ENCODE assay signal across 20 cellular contexts in the genomic region with DNA sequence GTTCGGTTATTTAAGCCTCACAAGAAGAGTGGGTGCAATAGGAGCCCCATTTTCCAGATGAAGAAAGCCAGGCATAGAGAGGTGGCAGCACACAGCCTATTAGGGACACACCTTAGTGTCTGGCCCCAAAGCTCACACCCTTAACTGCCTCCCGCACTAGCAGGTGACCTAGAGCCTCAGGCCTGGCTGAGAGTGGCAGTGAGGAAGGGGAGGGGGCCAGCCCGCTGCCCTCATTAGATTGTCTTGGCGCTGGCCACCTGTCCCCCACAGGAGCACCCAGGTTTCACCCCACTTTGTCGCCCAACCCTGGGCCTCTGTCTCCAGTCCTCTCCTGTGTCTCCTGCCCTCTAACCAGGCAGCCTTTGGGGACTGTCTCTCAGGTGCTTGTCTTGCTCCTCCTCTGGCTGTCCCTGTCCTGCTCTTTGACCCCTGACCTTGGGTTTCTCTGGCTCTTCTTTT. TPM values are rescaled to one million over a fixed set of nuclear protein-coding genes. Genes with fewer than 3 reads are reported as not detected.
DNase-seq lines count a peak whose midpoint lies in the region; ATAC-seq and TF ChIP-seq lines count a peak whose summit lies in the region.
"Had no signal": no experiment of that assay in that cellular context is flagged by ENCODE, and none has a peak within 500 bp of the region (broad histone marks: within the 10 kb centered on the region; RNA-seq: fewer than 3 reads in every experiment).

No MANE protein-coding gene starts in this region.

- no peak overlapping the region for H3K23ac ChIP-seq in mesenchymal stem cell (ENCODE audit: low read length in 2 of 2)

- TF ChIP-seq POLR2A in heart left ventricle (IDR thresholded peaks at IDR 0.05) = no peak

- TF ChIP-seq CTCF in heart left ventricle (IDR thresholded peaks at IDR 0.05) = no peak

- intact Hi-C loops in heart left ventricle (cut with DNase I) = no loop called here
- intact Hi-C loops in left cardiac atrium (cut with DNase I) = no loop called here

- H3K14ac ChIP-seq in mesenchymal stem cell (ENCODE audit: low read length in 2 of 2) = peak overlapping the region in 1 of 2 experiments; percentile 55

- no peak overlapping the region for H4K8ac ChIP-seq in mesenchymal stem cell (ENCODE audit: low read length)

- peaks cover 7 to 49% (median 32%) of the 10 kb centered on the region in 12 donors for H3K4me1 ChIP-seq in heart left ventricle
- H3K4me1 ChIP-seq in mesenchymal stem cell (ENCODE audit: control insufficient read depth, insufficient read depth, low read depth, low read length) = peaks cover 28% of the 10 kb centered on the region
- H3K4me1 ChIP-seq in stomach smooth muscle (ENCODE audit: control insufficient read depth, insufficient read depth, low read length) = peaks cover 25% of the 10 kb centered on the region

- no peak overlapping the region for H2AFZ ChIP-seq in mesenchymal stem cell (ENCODE audit: low read depth, low read length)

- no peak overlapping the region for H2AK5ac ChIP-seq in mesenchymal stem cell (ENCODE audit: low read length, severe bottlenecking)

- no peak overlapping the region for H2BK5ac ChIP-seq in mesenchymal stem cell (ENCODE audit: low read depth, low read length, poor library complexity, severe bottlenecking)

- no peaks in the 10 kb centered on the region for H3K36me3 Mint-ChIP-seq in activated CD8-positive, alpha-beta T cell treated with anti-CD3 and anti-CD28 coated beads, Interleukin-2, amount 10 ng/mL, durations not matched to agents 7 days and 5 days (ENCODE audit: low read depth)
- H3K36me3 Mint-ChIP-seq: CD4-positive, CD25-positive, alpha-beta regulatory T cell had no signal

- H3K36me3 ChIP-seq in heart left ventricle (no peaks in the 10 kb centered on the region), mesenchymal stem cell (ENCODE audit: control insufficient read depth in 1 of 2, insufficient read depth in 2 of 2, low read depth in 1 of 2, low read length in 2 of 2) (no peaks in the 10 kb centered on the region), stomach smooth muscle (ENCODE audit: control insufficient read depth in 2 of 2, insufficient read depth in 2 of 2, low read length in 2 of 2) (no peaks in the 10 kb centered on the region)
- H3K36me3 ChIP-seq: cardiac muscle cell had no signal

- no peak for DNase-seq in heart left ventricle
- no peak for DNase-seq in left cardiac atrium
- DNase-seq in activated CD8-positive, alpha-beta T cell treated with anti-CD3 and anti-CD28 coated beads, Interleukin-2, amount 10 ng/mL, durations not matched to agents 7 days and 5 days = no peak
- DNase-seq in mesenchymal stem cell = no peak
- DNase-seq in NOMO-1 treated with dmso at 0.1 percent for 144 hours (lab: John Stamatoyannopoulos, UW; ENCODE audit: unreplicated experiment) = no peak
- DNase-seq in AG08396 (ENCODE audit: low spot score) = no peak
- DNase-seq: ACHN; activated CD4-positive, CD25-positive, alpha-beta regulatory T cell; DMS79 treated with DMSO at 0.1 percent for 48 hours; NCI-H187 treated with DMSO at 0.1 percent for 48 hours; NCI-H2227 treated with DMSO at 0.1 percent for 48 hours; small intestine had no signal

- H3K18ac ChIP-seq in mesenchymal stem cell (ENCODE audit: low read depth in 1 of 2, low read length in 2 of 2) = no peak overlapping the region

- ATAC-seq in heart left ventricle = no peak
- ATAC-seq in left cardiac atrium = no peak
- ATAC-seq in activated CD8-positive, alpha-beta T cell treated with anti-CD3 and anti-CD28 coated beads, Interleukin-2, amount 10 ng/mL, durations not matched to agents 7 days and 5 days = no peak
- no peak for ATAC-seq in GM19452 (IDR thresholded peaks at IDR 0.05; ENCODE audit: unreplicated experiment)
- ATAC-seq: HCT116, SK-N-SH treated with all-trans-retinoic acid at 6 μM for 48 hours had no signal

- H3K4me3 Mint-ChIP-seq in activated CD8-positive, alpha-beta T cell treated with anti-CD3 and anti-CD28 coated beads, Interleukin-2, amount 10 ng/mL, durations not matched to agents 7 days and 5 days = no peak overlapping the region
- H3K4me3 Mint-ChIP-seq: activated T-cell treated with anti-CD3 and anti-CD28 coated beads, Interleukin-2, amount 50 U/mL, for 72 hours; CD4-positive, CD25-positive, alpha-beta regulatory T cell; IgD-negative memory B cell had no signal

- no peak overlapping the region for H3K4me2 ChIP-seq in mesenchymal stem cell (ENCODE audit: low read length, poor library complexity, severe bottlenecking)

- CTCF ChIA-PET in activated CD8-positive, alpha-beta T cell treated with anti-CD3 and anti-CD28 coated beads, Interleukin-2, amount 10 ng/mL, durations not matched to agents 7 days and 5 days (lab: Charles Lee) = interaction anchor here (1.4 kb wide), 1 partner anchor 115 kb away, joined by 3 read pairs; no protein-coding TSS in a partner anchor

- H3K9me3 ChIP-seq in heart left ventricle (no peaks in the 10 kb centered on the region), mesenchymal stem cell (ENCODE audit: control insufficient read depth, low read length) (no peaks in the 10 kb centered on the region), stomach smooth muscle (ENCODE audit: control insufficient read depth in 2 of 2, low read length in 2 of 2) (no peaks in the 10 kb centered on the region)

- H2BK15ac ChIP-seq in mesenchymal stem cell (ENCODE audit: low read depth, poor library complexity, severe bottlenecking) = no peak overlapping the region

- no peak overlapping the region for H3K9ac ChIP-seq in mesenchymal stem cell (ENCODE audit: low read length)
- no peak overlapping the region for H3K9ac ChIP-seq in stomach smooth muscle (ENCODE audit: low read length in 2 of 2)

- peak overlapping the region in 1 of 2 experiments; percentile 22 for H2BK12ac ChIP-seq in mesenchymal stem cell (ENCODE audit: low read length in 2 of 2)

- POLR2A ChIA-PET in activated CD8-positive, alpha-beta T cell treated with anti-CD3 and anti-CD28 coated beads, Interleukin-2, amount 10 ng/mL, durations not matched to agents 7 days and 5 days (lab: Charles Lee) = interaction anchor here (1.0 kb wide), 1 partner anchor 9 kb away, joined by 4 read pairs; no protein-coding TSS in a partner anchor

- peak overlapping the region; percentile 22 for H3K27ac Mint-ChIP-seq in activated CD8-positive, alpha-beta T cell treated with anti-CD3 and anti-CD28 coated beads, Interleukin-2, amount 10 ng/mL, durations not matched to agents 7 days and 5 days
- H3K27ac Mint-ChIP-seq: activated T-cell treated with anti-CD3 and anti-CD28 coated beads, Interleukin-2, amount 50 U/mL, for 72 hours had no signal

- no peaks in the 10 kb centered on the region for H3K27me3 ChIP-seq in heart left ventricle
- H3K27me3 ChIP-seq in mesenchymal stem cell (ENCODE audit: control insufficient read depth in 1 of 2, insufficient read depth in 1 of 2, low read length in 2 of 2) = no peaks in the 10 kb centered on the region
- H3K27me3 ChIP-seq in stomach smooth muscle (ENCODE audit: control insufficient read depth in 1 of 2, insufficient read depth in 2 of 2, low read length in 2 of 2) = no peaks in the 10 kb centered on the region
- H3K27me3 ChIP-seq: cardiac muscle cell had no signal

- H3K4me3 ChIP-seq in heart left ventricle (no peak overlapping the region), mesenchymal stem cell (ENCODE audit: insufficient read depth in 1 of 2, low read depth in 1 of 2, low read length in 2 of 2) (no peak overlapping the region), stomach smooth muscle (ENCODE audit: low read length in 2 of 2) (no peak overlapping the region)
- H3K4me3 ChIP-seq: cardiac muscle cell had no signal

- H3K79me1 ChIP-seq in mesenchymal stem cell (replicated peaks; ENCODE audit: low read length, poor library complexity, severe bottlenecking) = no peaks in the 10 kb centered on the region

- no peaks in the 10 kb centered on the region for H3K27me3 Mint-ChIP-seq in activated CD8-positive, alpha-beta T cell treated with anti-CD3 and anti-CD28 coated beads, Interleukin-2, amount 10 ng/mL, durations not matched to agents 7 days and 5 days (ENCODE audit: low read depth)

- no peak overlapping the region for H3K4ac ChIP-seq in mesenchymal stem cell (ENCODE audit: low read depth in 1 of 2, low read length in 2 of 2)

- H4K91ac ChIP-seq in mesenchymal stem cell (ENCODE audit: low read length) = no peak overlapping the region

- H3K9me3 Mint-ChIP-seq in activated CD8-positive, alpha-beta T cell treated with anti-CD3 and anti-CD28 coated beads, Interleukin-2, amount 10 ng/mL, durations not matched to agents 7 days and 5 days (ENCODE audit: insufficient read depth) = no peaks in the 10 kb centered on the region
- H3K9me3 Mint-ChIP-seq: activated T-cell treated with anti-CD3 and anti-CD28 coated beads, Interleukin-2, amount 50 U/mL, for 72 hours; CD4-positive, CD25-positive, alpha-beta regulatory T cell; IgD-negative memory B cell had no signal

- H3K27ac ChIP-seq in heart left ventricle = peak overlapping the region in 11 of 12 donors; percentile 3 to 77 (median 63)
- H3K27ac ChIP-seq in mesenchymal stem cell (ENCODE audit: low read length, poor library complexity, severe bottlenecking) = no peak overlapping the region
- peak overlapping the region; percentile 24 for H3K27ac ChIP-seq in stomach smooth muscle (ENCODE audit: low read length)
- H3K27ac ChIP-seq: cardiac muscle cell had no signal

- peak overlapping the region; percentile 19 for H2BK120ac ChIP-seq in mesenchymal stem cell (ENCODE audit: low read depth, low read length)

- WGBS in heart left ventricle, 4 donors = 87 to 93% (median 90%) methylated on average over 5 of the region's 5 CpGs
- WGBS in mesenchymal stem cell = 98% methylated on average over 4 of the region's 5 CpGs

- H3K4me1 Mint-ChIP-seq in activated CD8-positive, alpha-beta T cell treated with anti-CD3 and anti-CD28 coated beads, Interleukin-2, amount 10 ng/mL, durations not matched to agents 7 days and 5 days (ENCODE audit: low read depth) = peaks cover 18% of the 10 kb centered on the region

RNA-seq across cellular contexts. Expression of gene PGF, which starts 18.5 kb away (rescaled TPM):
- total RNA-seq in heart left ventricle (10 to 100 TPM in 2 of 9 donors, 1 to 10 TPM in 7; 4.1 to 30.4 (median 5.9) TPM), left cardiac atrium (1 to 10 TPM; 4.6 to 5.0 TPM)
- polyA plus RNA-seq in heart left ventricle = 1 to 10 TPM; 5.0 to 9.7 TPM
- total RNA-seq in activated CD8-positive, alpha-beta T cell treated with anti-CD3 and anti-CD28 coated beads, Interleukin-2, amount 10 ng/mL, durations not matched to agents 7 days and 5 days = under 1 TPM in 1 of 2 experiments, not detected in 1; 0.21 TPM
- polyA plus RNA-seq in mesenchymal stem cell (2013, experiment 1 of 2) = 6.4 TPM
- polyA plus RNA-seq in mesenchymal stem cell (2013, experiment 2 of 2) = 6.8 TPM
- total RNA-seq: CD4-positive, CD25-positive, alpha-beta regulatory T cell had no signal
- polyA plus RNA-seq: IgD-negative memory B cell had no signal

RNA-seq across cellular contexts. Expression of gene EIF2B2, which starts 28.8 kb away (rescaled TPM):
- 10 to 100 TPM; 26.2 to 40.9 (median 30.3) TPM for total RNA-seq in heart left ventricle
- polyA plus RNA-seq in heart left ventricle = 10 to 100 TPM; 16.0 to 68.8 TPM
- total RNA-seq in left cardiac atrium = 10 to 100 TPM; 27.8 to 30.3 TPM
- 10 to 100 TPM; 49.1 to 51.0 TPM for total RNA-seq in activated CD8-positive, alpha-beta T cell treated with anti-CD3 and anti-CD28 coated beads, Interleukin-2, amount 10 ng/mL, durations not matched to agents 7 days and 5 days
- polyA plus RNA-seq in mesenchymal stem cell (2013, experiment 1 of 2) = 35.8 TPM
- 30.3 TPM for polyA plus RNA-seq in mesenchymal stem cell (2013, experiment 2 of 2)

RNA-seq across cellular contexts. Expression of gene RPS6KL1, which starts 50.9 kb away (rescaled TPM):
- total RNA-seq in heart left ventricle (10 to 100 TPM in 8 of 9 donors, 1 to 10 TPM in 1; 8.3 to 26.8 (median 17.8) TPM), left cardiac atrium (10 to 100 TPM; 11.9 to 15.4 TPM)
- 10 to 100 TPM; 12.0 to 18.6 TPM for polyA plus RNA-seq in heart left ventricle
- total RNA-seq in activated CD8-positive, alpha-beta T cell treated with anti-CD3 and anti-CD28 coated beads, Interleukin-2, amount 10 ng/mL, durations not matched to agents 7 days and 5 days = 1 to 10 TPM; 4.3 to 5.2 TPM
- 0.41 TPM for polyA plus RNA-seq in mesenchymal stem cell (2013, experiment 1 of 2)
- 0.52 TPM for polyA plus RNA-seq in mesenchymal stem cell (2013, experiment 2 of 2)

Comparison
In these comparisons a context has a peak if more than half of its experiments do, and no peak if none do; other contexts are left out.
1. RNA of gene PGF, which starts 18.5 kb away (total RNA-seq): 4.1 to 30.4 TPM in heart left ventricle and 4.6 to 5.0 TPM in left cardiac atrium; 0.21 TPM in activated CD8-positive, alpha-beta T cell treated with anti-CD3 and anti-CD28 coated beads, Interleukin-2, amount 10 ng/mL, durations not matched to agents 7 days and 5 days; every median in the first group is over 4 times any median in the second.